ENCODE assay signal across 25 cellular contexts in genomic region chr2:111927723-111928122, GRCh38. TPM values are rescaled to one million over a fixed set of nuclear protein-coding genes. Genes with fewer than 3 reads are reported as not detected.
"Had no signal": no experiment of that assay in that cellular context is flagged by ENCODE, and none has a peak within 500 bp of the region (broad histone marks: within the 10 kb centered on the region; RNA-seq: fewer than 3 reads in every experiment).

No MANE protein-coding gene starts in this region.

- H3K4me3 ChIP-seq: coronary artery, esophagus squamous epithelium, heart right ventricle, lung, ovary, psoas muscle, skin epidermis, suprapubic skin, vagina had no signal

- H3K36me3 ChIP-seq: ovary had no signal

- H3K27me3 ChIP-seq: heart right ventricle, ovary, suprapubic skin, vagina had no signal

- H3K9me3 ChIP-seq: esophagus squamous epithelium, heart right ventricle, ovary, psoas muscle, suprapubic skin, vagina had no signal

- ATAC-seq: heart right ventricle; left colon; naive thymus-derived CD4-positive, alpha-beta T cell; psoas muscle; stimulated activated naive B cell treated with anti-CD40 and anti-IgM and Interleukin-4, amounts not matched to agents 10 μg/mL and 1 μg/mL and 100 μg/mL, for 72 hours; stimulated activated naive CD8-positive, alpha-beta T cell treated with anti-CD3 and anti-CD28 coated beads, Interleukin-15, amount 100 ng/mL, for 72 hours had no signal

- DNase-seq: dermis blood vessel endothelial cell; effector memory CD4-positive, alpha-beta T cell; esophagus squamous epithelium; foreskin melanocyte; glutamatergic neuron; heart right ventricle; hippocampal formation; left colon; midbrain; naive thymus-derived CD4-positive, alpha-beta T cell; occipital lobe; ovary; posterior cingulate gyrus; psoas muscle; right cardiac atrium; stimulated activated CD4-positive, alpha-beta T cell treated with anti-CD3 and anti-CD28 coated beads, Interleukin-15, amount 100 ng/mL, for 24 hours; stimulated activated CD4-positive, alpha-beta T cell treated with anti-CD3 and anti-CD28 coated beads, Interleukin-2, amount 100 ng/mL, for 48 hours; stimulated activated naive B cell treated with anti-CD40 and anti-IgM and Interleukin-4, amounts not matched to agents 10 μg/mL and 1 μg/mL and 100 μg/mL, for 72 hours; stimulated activated naive CD8-positive, alpha-beta T cell treated with anti-CD3 and anti-CD28 coated beads, Interleukin-15, amount 100 ng/mL, for 72 hours; trophoblast cell had no signal

- H3K27ac ChIP-seq: coronary artery, esophagus squamous epithelium, heart right ventricle, psoas muscle, skin epidermis, suprapubic skin, vagina had no signal

- H3K4me1 ChIP-seq: psoas muscle had no signal

RNA-seq across cellular contexts. Expression of gene MERTK, which starts 29.3 kb away (rescaled TPM):
- polyA plus RNA-seq: naive thymus-derived CD4-positive, alpha-beta T cell had no signal
